In the genomic region with DNA sequence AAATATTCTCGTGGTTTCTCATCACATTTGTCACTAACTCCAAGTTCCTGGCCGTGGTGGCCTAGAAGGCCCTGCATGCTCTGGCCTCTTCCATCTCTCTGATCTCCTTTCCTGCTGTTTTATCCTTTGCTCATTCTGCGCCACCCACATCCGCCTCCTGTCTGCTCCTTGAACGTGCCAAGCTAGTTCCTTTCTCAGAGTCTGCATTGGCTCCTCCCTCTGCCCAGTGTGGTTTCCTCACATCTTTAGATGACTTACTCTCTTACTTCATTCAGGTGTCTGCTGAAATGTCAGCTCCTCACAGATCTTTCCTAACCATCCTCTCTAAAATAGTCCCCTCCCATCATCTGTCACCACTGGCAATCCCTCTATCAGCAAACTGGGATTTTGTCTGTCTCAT, we compare ENCODE assay signal across 8 cellular contexts.
DNase-seq lines count a peak whose midpoint lies in the region; ATAC-seq and TF ChIP-seq lines count a peak whose summit lies in the region.

No MANE protein-coding gene starts in this region.

- CTCF ChIA-PET in mammary epithelial cell (lab: Charles Lee; ENCODE audit: low non-redundant PET), result no interaction called here

- H3K27ac Mint-ChIP-seq in T-helper 17 cell, result peak overlapping the region; percentile 85

- no peaks in the 10 kb centered on the region for H4K20me1 ChIP-seq in mammary epithelial cell (ENCODE audit: insufficient read depth, low read length)

- H3K27ac ChIP-seq in mammary epithelial cell (ENCODE audit: insufficient read depth, low read depth, low read length), result no peak overlapping the region

- TF ChIP-seq CTCF in mammary epithelial cell (conservative IDR thresholded peaks at IDR 0.05 in 1 of 2, IDR thresholded peaks at IDR 0.05 in 1 of 2; ENCODE audit: extremely low read depth in 1 of 2, insufficient read depth in 1 of 2, low read depth in 1 of 2, low read length in 2 of 2), result peak in 1 of 2 donors; percentile 14

- ATAC-seq in GM21737 (IDR thresholded peaks at IDR 0.05; ENCODE audit: unreplicated experiment) (peak; percentile 57), T-helper 17 cell (peak; percentile 99)

- H3K9me3 ChIP-seq in T-helper 17 cell (ENCODE audit: control insufficient read depth, low read length, poor library complexity, severe bottlenecking), result no peaks in the 10 kb centered on the region
- H3K9me3 ChIP-seq in mammary epithelial cell (replicated peaks; ENCODE audit: insufficient read depth, low read length), result no peaks in the 10 kb centered on the region

- no peaks in the 10 kb centered on the region for H3K27me3 ChIP-seq in mammary epithelial cell (ENCODE audit: insufficient read depth, low read length)

- no peak overlapping the region for H3K9ac ChIP-seq in mammary epithelial cell (ENCODE audit: insufficient read depth, low read length)

- H3K4me2 ChIP-seq in mammary epithelial cell (ENCODE audit: insufficient read depth, low read depth, low read length), result peak overlapping the region; percentile 1

- dilution Hi-C loops in mammary epithelial cell (cut with HindIII; ENCODE audit: low sequenced_read_pairs), result no loop called here

- peaks cover 25% of the 10 kb centered on the region for H3K4me1 Mint-ChIP-seq in T-helper 17 cell

- H3K4me3 ChIP-seq in mammary epithelial cell (replicated peaks in 1 of 3; ENCODE audit: insufficient read depth in 1 of 3, low read depth in 2 of 3, low read length in 3 of 3), result no peak overlapping the region

- peak overlapping the region; percentile 81 for H3K4me3 Mint-ChIP-seq in T-helper 17 cell

- intact Hi-C loops in mammary epithelial cell (cut with micrococcal nuclease), result no loop called here

- 5% methylated on average over 4 of the region's 5 CpGs for WGBS in mammary epithelial cell (ENCODE audit: low coverage, missing lambda C conversion rate)

- no TSS peak for BruUV-seq in mammary epithelial cell (replicated peaks; lab: Mats Ljungman, UMichigan)

- H3K79me2 ChIP-seq in mammary epithelial cell (ENCODE audit: insufficient read depth, low read length), result no peaks in the 10 kb centered on the region

- H3K4me1 ChIP-seq in mammary epithelial cell (ENCODE audit: insufficient read depth, low read length), result peaks cover 52% of the 10 kb centered on the region

- DNase-seq in T-helper 17 cell (peak in 2 of 3 donors; percentile 27), mammary epithelial cell (peak; percentile 91), GM03348 (ENCODE audit: low spot score) (no peak), DMS 273 (lab: John Stamatoyannopoulos, UW; ENCODE audit: unreplicated experiment) (no peak), epidermal melanocyte (ENCODE audit: insufficient read length, low spot score) (no peak), DMS114 treated with DMSO at 0.1 percent for 48 hours (lab: John Stamatoyannopoulos, UW; ENCODE audit: unreplicated experiment) (no peak)
- peak; percentile 3 to 20 for DNase-seq in stimulated activated CD4-positive, alpha-beta T cell treated with anti-CD3 and anti-CD28 coated beads, Interleukin-15, amount 100 ng/mL, for 1 hour (ENCODE audit: low read depth in 1 of 2, low spot score in 1 of 2)

- H2AFZ ChIP-seq in mammary epithelial cell (ENCODE audit: low read depth, low read length), result peak overlapping the region; percentile 59

- H3K36me3 Mint-ChIP-seq in T-helper 17 cell (ENCODE audit: low read depth), result no peaks in the 10 kb centered on the region

- H3K27me3 Mint-ChIP-seq in T-helper 17 cell, result peaks cover 15% of the 10 kb centered on the region

- H3K36me3 ChIP-seq in mammary epithelial cell (ENCODE audit: insufficient read depth, low read length), result no peaks in the 10 kb centered on the region

- in situ Hi-C loops in mammary epithelial cell (cut with MboI; ENCODE audit: low sequenced_read_pairs in 2 of 2), result no loop called here

Comparison
In these comparisons a context has a peak if more than half of its experiments do, and no peak if none do; other contexts are left out.
1. DNase-seq: peak in T-helper 17 cell (2 of 3), mammary epithelial cell (single experiment) and stimulated activated CD4-positive, alpha-beta T cell treated with anti-CD3 and anti-CD28 coated beads, Interleukin-15, amount 100 ng/mL, for 1 hour (2 of 2); none in GM03348 (single experiment), DMS 273 (single experiment), epidermal melanocyte (single experiment) and DMS114 treated with DMSO at 0.1 percent for 48 hours (single experiment).